9 cellular contexts compared by ENCODE assay signal in genomic region chr3:130242850-130243569, GRCh38.
DNase-seq lines count a peak whose midpoint lies in the region; ATAC-seq and TF ChIP-seq lines count a peak whose summit lies in the region.
"Had no signal": no experiment of that assay in that cellular context is flagged by ENCODE, and none has a peak within 500 bp of the region (broad histone marks: within the 10 kb centered on the region; RNA-seq: fewer than 3 reads in every experiment).

No MANE protein-coding gene starts in this region.

- H3K9me3 Mint-ChIP-seq in activated T-cell treated with anti-CD3 and anti-CD28 coated beads, Interleukin-2, amount 50 U/mL, for 24 hours, result no peaks in the 10 kb centered on the region

- no peak for TF ChIP-seq CTCF in cardiac fibroblast (IDR thresholded peaks at IDR 0.05; ENCODE audit: low read depth, low read length)
- TF ChIP-seq CTCF in omental fat pad (IDR thresholded peaks at IDR 0.05), result no peak

- ATAC-seq in omental fat pad (ENCODE audit: low FRiP score), result peak; percentile 93
- ATAC-seq: A549 had no signal

- DNase-seq in NCI-H1092 treated with DMSO at 0.1 percent for 48 hours (lab: John Stamatoyannopoulos, UW) (peak; percentile 12), NCI-H1092 (lab: John Stamatoyannopoulos, UW) (no peak), Kasumi-1 (lab: John Stamatoyannopoulos, UW) (peak; percentile 13 to 46), cardiac fibroblast (ENCODE audit: low read depth in 2 of 2) (peak; percentile 7 to 46), omental fat pad (ENCODE audit: low spot score) (no peak), NAMALWA (ENCODE audit: low spot score) (no peak), EL (no peak)
- no peak for DNase-seq in activated T-cell treated with anti-CD3 and anti-CD28 coated beads, Interleukin-2, amount 50 U/mL, for 24 hours

- no peaks in the 10 kb centered on the region for H3K36me3 Mint-ChIP-seq in activated T-cell treated with anti-CD3 and anti-CD28 coated beads, Interleukin-2, amount 50 U/mL, for 24 hours (ENCODE audit: low read depth)

- H3K27ac Mint-ChIP-seq in activated T-cell treated with anti-CD3 and anti-CD28 coated beads, Interleukin-2, amount 50 U/mL, for 24 hours, result no peak overlapping the region

- no peak overlapping the region for H3K4me3 ChIP-seq in cardiac fibroblast (replicated peaks in 1 of 2; ENCODE audit: low read depth in 2 of 2, low read length in 2 of 2)
- H3K4me3 ChIP-seq: A549 had no signal

- peaks cover 10% of the 10 kb centered on the region for H3K27me3 Mint-ChIP-seq in activated T-cell treated with anti-CD3 and anti-CD28 coated beads, Interleukin-2, amount 50 U/mL, for 24 hours

- H3K4me1 Mint-ChIP-seq in activated T-cell treated with anti-CD3 and anti-CD28 coated beads, Interleukin-2, amount 50 U/mL, for 24 hours (ENCODE audit: low read depth), result no peaks in the 10 kb centered on the region

- no peak overlapping the region for H3K4me3 Mint-ChIP-seq in activated T-cell treated with anti-CD3 and anti-CD28 coated beads, Interleukin-2, amount 50 U/mL, for 24 hours

Comparison
In these comparisons a context has a peak if more than half of its experiments do, and no peak if none do; other contexts are left out.
1. DNase-seq: peak in NCI-H1092 treated with DMSO at 0.1 percent for 48 hours (single experiment), Kasumi-1 (2 of 2) and cardiac fibroblast (2 of 2); none in NCI-H1092 (single experiment), omental fat pad (single experiment), NAMALWA (single experiment), activated T-cell treated with anti-CD3 and anti-CD28 coated beads, Interleukin-2, amount 50 U/mL, for 24 hours (single experiment) and EL (single experiment).